In the genomic region with DNA sequence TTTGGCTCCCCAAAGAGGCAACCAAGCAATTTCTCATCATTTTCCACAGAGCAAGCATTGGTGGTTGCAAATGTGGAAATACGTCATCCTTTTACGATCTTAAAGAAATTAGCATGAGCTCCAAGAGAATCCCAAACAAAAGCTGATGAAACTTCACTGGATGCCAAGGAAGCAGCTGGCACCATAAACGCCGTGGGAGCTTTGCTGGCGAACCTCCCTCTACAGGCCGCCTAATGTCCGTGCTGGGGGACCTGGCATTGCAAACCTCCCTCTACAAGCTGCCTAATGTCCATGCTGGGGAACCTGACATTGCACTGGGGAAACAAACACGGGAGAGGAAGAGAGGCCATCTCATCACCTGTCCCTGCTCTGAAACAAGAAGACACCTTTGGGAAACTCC, we compare ENCODE assay signal across 17 cellular contexts.
"Had no signal": no experiment of that assay in that cellular context is flagged by ENCODE, and none has a peak within 500 bp of the region (broad histone marks: within the 10 kb centered on the region; RNA-seq: fewer than 3 reads in every experiment).

No MANE protein-coding gene starts in this region.

- H3K27me3 ChIP-seq: SJSA1 had no signal

- H3K27ac ChIP-seq: adrenal gland, SJSA1 had no signal

- H3K36me3 ChIP-seq: adrenal gland, SJSA1 had no signal

- DNase-seq: activated CD4-positive, alpha-beta T cell treated with anti-CD3 and anti-CD28 coated beads for 4 hours; activated CD8-positive, alpha-beta memory T cell treated with anti-CD3 and anti-CD28 coated beads, Interleukin-2, amount 50 U/mL, for 4 hours; activated CD8-positive, alpha-beta T cell treated with anti-CD3 and anti-CD28 coated beads for 36 hours; activated naive CD4-positive, alpha-beta T cell treated with anti-CD3 and anti-CD28 coated beads, Interleukin-2, amount 50 U/mL, for 16 hours; activated naive CD8-positive, alpha-beta T cell treated with anti-CD3 and anti-CD28 coated beads, Interleukin-2, amount 10 ng/mL, durations not matched to agents 7 days and 5 days; adrenal gland; KG1; MM.1S; NCI-H1105; NCI-H1436; NCI-H187; NCI-H2081; NCI-H446; NCI-H524; PC-3; SHP77 had no signal

- H3K9me3 ChIP-seq: adrenal gland, SJSA1 had no signal

- H3K4me1 ChIP-seq: adrenal gland had no signal

- H3K4me3 ChIP-seq: adrenal gland, SJSA1 had no signal
